Comparison of ENCODE assay signal across 11 cellular contexts in genomic region chr17:76732734-76733617, GRCh38. TPM values are rescaled to one million over a fixed set of nuclear protein-coding genes. Genes with fewer than 3 reads are reported as not detected.
DNase-seq lines count a peak whose midpoint lies in the region; ATAC-seq and TF ChIP-seq lines count a peak whose summit lies in the region.
"Had no signal": no experiment of that assay in that cellular context is flagged by ENCODE, and none has a peak within 500 bp of the region (broad histone marks: within the 10 kb centered on the region; RNA-seq: fewer than 3 reads in every experiment).

No MANE protein-coding gene starts in this region.

- DNase-seq in left ventricle myocardium inferior (no peak), Right ventricle myocardium superior (no peak), SK-N-MC (ENCODE audit: low read depth, low spot score) (no peak), NCI-H2227 (lab: John Stamatoyannopoulos, UW; ENCODE audit: unreplicated experiment) (no peak), NCI-H2171 treated with DMSO at 0.1 percent for 48 hours (lab: John Stamatoyannopoulos, UW) (no peak)
- DNase-seq: activated gamma-delta T cell treated with Interleukin-2 at 50 U/mL for 16 hours, SHP77, upper lobe of right lung had no signal

- H3K4me1 ChIP-seq in left ventricle myocardium inferior (peaks cover 82% of the 10 kb centered on the region), gastroesophageal sphincter (peaks cover 3 to 78% (median 24%) of the 10 kb centered on the region in 3 donors)

- WGBS in gastroesophageal sphincter (ENCODE audit: low coverage in 1 of 2), 2 donors, result 34 to 39% methylated on average over 3 of the region's 3 CpGs

- H3K27ac ChIP-seq in left ventricle myocardium inferior (replicated peaks) (peak overlapping the region; percentile 100), SK-N-MC (peak overlapping the region; percentile 89), gastroesophageal sphincter (peak overlapping the region in 3 of 4 donors; percentile 48 to 99 (median 98))
- H3K27ac ChIP-seq: upper lobe of right lung had no signal

- H3K4me3 ChIP-seq in left ventricle myocardium inferior, result peak overlapping the region; percentile 96
- H3K4me3 ChIP-seq in SK-N-MC, result peak overlapping the region; percentile 91
- H3K4me3 ChIP-seq in gastroesophageal sphincter, result no peak overlapping the region

- ATAC-seq in Right ventricle myocardium superior (ENCODE audit: poor library complexity) (no peak), gastroesophageal sphincter (no peak), GM21528 (IDR thresholded peaks at IDR 0.05; ENCODE audit: low FRiP score, unreplicated experiment) (no peak), HG03460 (IDR thresholded peaks at IDR 0.05; ENCODE audit: unreplicated experiment) (no peak)
- ATAC-seq: upper lobe of right lung had no signal

- TF ChIP-seq CTCF in left ventricle myocardium inferior (IDR thresholded peaks at IDR 0.05; ENCODE audit: borderline replicate concordance) (no peak), gastroesophageal sphincter (IDR thresholded peaks at IDR 0.05) (no peak)

- H3K9me3 ChIP-seq in left ventricle myocardium inferior (replicated peaks), result no peaks in the 10 kb centered on the region
- no peaks in the 10 kb centered on the region for H3K9me3 ChIP-seq in SK-N-MC (ENCODE audit: low read depth, low read length)
- H3K9me3 ChIP-seq in gastroesophageal sphincter, result no peaks in the 10 kb centered on the region
- H3K9me3 ChIP-seq: upper lobe of right lung had no signal

- no peaks in the 10 kb centered on the region for H3K27me3 ChIP-seq in left ventricle myocardium inferior (ENCODE audit: low read depth)
- H3K27me3 ChIP-seq in gastroesophageal sphincter, result no peaks in the 10 kb centered on the region
- H3K27me3 ChIP-seq: upper lobe of right lung had no signal

- TF ChIP-seq EP300 in gastroesophageal sphincter (IDR thresholded peaks at IDR 0.05), result no peak

- no peak for TF ChIP-seq POLR2A in gastroesophageal sphincter (IDR thresholded peaks at IDR 0.05)

- H3K9ac ChIP-seq in SK-N-MC (ENCODE audit: insufficient read length), result no peak overlapping the region

- H3K36me3 ChIP-seq in left ventricle myocardium inferior, result peaks cover 63% of the 10 kb centered on the region
- H3K36me3 ChIP-seq in SK-N-MC (ENCODE audit: insufficient read depth, low read length), result peaks cover 54% of the 10 kb centered on the region
- peaks cover 0 to 59% of the 10 kb centered on the region in 2 donors for H3K36me3 ChIP-seq in gastroesophageal sphincter

- intact Hi-C loops in left ventricle myocardium inferior (cut with micrococcal nuclease) (no loop called here), Right ventricle myocardium superior (cut with DNase I) (no loop called here)

RNA-seq across cellular contexts. Expression of gene SRSF2, which starts 4.2 kb away (rescaled TPM):
- total RNA-seq in left ventricle myocardium inferior, result 78.5 TPM
- 61.2 TPM for total RNA-seq in Right ventricle myocardium superior
- 100 to 1,000 TPM; 106 to 194 (median 148) TPM for total RNA-seq in gastroesophageal sphincter

RNA-seq across cellular contexts. Expression of gene MFSD11, which starts 4.9 kb away (rescaled TPM):
- total RNA-seq in left ventricle myocardium inferior (21.4 TPM), Right ventricle myocardium superior (23.3 TPM), gastroesophageal sphincter (10 to 100 TPM; 18.4 to 27.8 (median 20.9) TPM)

RNA-seq across cellular contexts. Expression of gene METTL23, which starts 6.3 kb away (rescaled TPM):
- total RNA-seq in left ventricle myocardium inferior (21.0 TPM), Right ventricle myocardium superior (19.0 TPM), gastroesophageal sphincter (10 to 100 TPM; 19.2 to 52.6 (median 25.1) TPM)

RNA-seq across cellular contexts. Expression of gene JMJD6, which starts 6.6 kb away (rescaled TPM):
- total RNA-seq in left ventricle myocardium inferior, result 65.2 TPM
- 63.1 TPM for total RNA-seq in Right ventricle myocardium superior
- total RNA-seq in gastroesophageal sphincter, result 10 to 100 TPM; 39.0 to 53.8 (median 47.2) TPM

RNA-seq across cellular contexts. Expression of gene MXRA7, which starts 22.2 kb away (rescaled TPM):
- total RNA-seq in left ventricle myocardium inferior (411 TPM), Right ventricle myocardium superior (336 TPM), gastroesophageal sphincter (100 to 1,000 TPM; 333 to 451 (median 412) TPM)

Comparison
In these comparisons a context has a peak if more than half of its experiments do, and no peak if none do; other contexts are left out.
1. H3K4me3 ChIP-seq: peak in left ventricle myocardium inferior (single experiment) and SK-N-MC (single experiment); none in gastroesophageal sphincter (0 of 2).
2. Peak in every context shown above with its lines, with median percentiles within 50 percentile points of each other: H3K27ac ChIP-seq.